In genomic region chr14:22112004-22112403, GRCh38 we compare ENCODE assay signal across 8 cellular contexts.
DNase-seq lines count a peak whose midpoint lies in the region; ATAC-seq, FAIRE-seq and TF ChIP-seq lines count a peak whose summit lies in the region.

No MANE protein-coding gene starts in this region.

- H3K4me3 ChIP-seq in GM12864 (ENCODE audit: low read depth, low read length): no peak overlapping the region
- H3K4me3 ChIP-seq in PC-3 (ENCODE audit: low read length): no peak overlapping the region
- no peak overlapping the region for H3K4me3 ChIP-seq in osteoblast (ENCODE audit: insufficient read depth, low read length)

- no peaks in the 10 kb centered on the region for H3F3A ChIP-seq in PC-3 (ENCODE audit: low read length, unreplicated experiment)

- TF ChIP-seq POLR2A in GM12892 (IDR thresholded peaks at IDR 0.05; ENCODE audit: low read depth, low read length): no peak

- H3K36me3 Mint-ChIP-seq in activated naive CD8-positive, alpha-beta T cell treated with anti-CD3 and anti-CD28 coated beads, Interleukin-2, amount 50 U/mL, for 24 hours (ENCODE audit: low read depth): no peaks in the 10 kb centered on the region

- no TSS peak for BruUV-seq in PC-3 (replicated peaks; lab: Mats Ljungman, UMichigan)

- H2AFZ ChIP-seq in PC-3 (ENCODE audit: low read length) (no peak overlapping the region), osteoblast (ENCODE audit: low read length) (no peak overlapping the region)

- no peaks in the 10 kb centered on the region for H3K9me3 Mint-ChIP-seq in activated naive CD8-positive, alpha-beta T cell treated with anti-CD3 and anti-CD28 coated beads, Interleukin-2, amount 50 U/mL, for 24 hours

- H3K4me1 Mint-ChIP-seq in activated naive CD8-positive, alpha-beta T cell treated with anti-CD3 and anti-CD28 coated beads, Interleukin-2, amount 50 U/mL, for 24 hours: peaks cover 19% of the 10 kb centered on the region

- no peaks in the 10 kb centered on the region for H3K9me2 ChIP-seq in PC-3 (replicated peaks; ENCODE audit: low read length)

- no peaks in the 10 kb centered on the region for H3K9me3 ChIP-seq in PC-3 (ENCODE audit: low read length)
- H3K9me3 ChIP-seq in osteoblast (ENCODE audit: low read depth, low read length): no peaks in the 10 kb centered on the region

- no peaks in the 10 kb centered on the region for H3K27me3 Mint-ChIP-seq in activated naive CD8-positive, alpha-beta T cell treated with anti-CD3 and anti-CD28 coated beads, Interleukin-2, amount 50 U/mL, for 24 hours

- FAIRE-seq in GM12892 (lab: Jason Lieb, UNC): no peak

- peak; percentile 70 for TF ChIP-seq CTCF in GM12864 (IDR thresholded peaks at IDR 0.05; ENCODE audit: low read depth, low read length, missing control alignments)
- peak; percentile 70 for TF ChIP-seq CTCF in PC-3 (conservative IDR thresholded peaks at IDR 0.05; ENCODE audit: low read depth, low read length)
- TF ChIP-seq CTCF in osteoblast (IDR thresholded peaks at IDR 0.05; ENCODE audit: extremely low read depth, low read depth, low read length): peak; percentile 59

- POLR2A ChIA-PET in PC-3 (lab: Charles Lee; ENCODE audit: unreplicated experiment): interaction anchor here (0.5 kb wide), 1 partner anchor 98 kb away, joined by 3 read pairs; no protein-coding TSS in a partner anchor

- H3K79me2 ChIP-seq in PC-3 (ENCODE audit: low read length) (no peaks in the 10 kb centered on the region), osteoblast (ENCODE audit: insufficient read depth, low read length) (no peaks in the 10 kb centered on the region)

- peaks cover 41% of the 10 kb centered on the region for H3K27me3 ChIP-seq in PC-3 (ENCODE audit: low read length)
- H3K27me3 ChIP-seq in osteoblast (ENCODE audit: insufficient read depth, low read length): no peaks in the 10 kb centered on the region

- no peak for DNase-seq in GM12864 (ENCODE audit: low read depth)
- peak; percentile 33 for DNase-seq in PC-3
- peak; percentile 41 for DNase-seq in activated naive CD8-positive, alpha-beta T cell treated with anti-CD3 and anti-CD28 coated beads, Interleukin-2, amount 50 U/mL, for 24 hours
- no peak for DNase-seq in osteoblast (ENCODE audit: insufficient read length, low spot score, missing footprints)
- DNase-seq in GM12892 (ENCODE audit: insufficient read length): no peak
- DNase-seq in NCI-H226: no peak

- H3K27ac ChIP-seq in PC-3 (ENCODE audit: low read length) (no peak overlapping the region), osteoblast (ENCODE audit: low read depth, low read length) (no peak overlapping the region)

- H4K20me1 ChIP-seq in PC-3 (ENCODE audit: low read length) (no peaks in the 10 kb centered on the region), osteoblast (ENCODE audit: insufficient read depth, low read length) (no peaks in the 10 kb centered on the region)

- no peaks in the 10 kb centered on the region for H3K36me3 ChIP-seq in PC-3 (ENCODE audit: low read depth, low read length)
- H3K36me3 ChIP-seq in osteoblast (ENCODE audit: insufficient read depth, low read length): no peaks in the 10 kb centered on the region

- H3K4me3 Mint-ChIP-seq in activated naive CD8-positive, alpha-beta T cell treated with anti-CD3 and anti-CD28 coated beads, Interleukin-2, amount 50 U/mL, for 24 hours: peak overlapping the region; percentile 69

- H3K4me1 ChIP-seq in PC-3 (ENCODE audit: insufficient read depth, low read length) (no peaks in the 10 kb centered on the region), osteoblast (ENCODE audit: insufficient read depth, low read length) (no peaks in the 10 kb centered on the region)

- ATAC-seq in PC-3: no peak
- no peak for ATAC-seq in activated naive CD8-positive, alpha-beta T cell treated with anti-CD3 and anti-CD28 coated beads, Interleukin-2, amount 50 U/mL, for 24 hours
- ATAC-seq in GM18868 (IDR thresholded peaks at IDR 0.05; ENCODE audit: unreplicated experiment): no peak
- no peak for ATAC-seq in GM19351 (IDR thresholded peaks at IDR 0.05; ENCODE audit: unreplicated experiment)

- intact Hi-C loops in PC-3 (cut with micrococcal nuclease): no loop called here

- CTCF ChIA-PET in PC-3 (lab: Charles Lee): no interaction called here

- H3K27ac Mint-ChIP-seq in activated naive CD8-positive, alpha-beta T cell treated with anti-CD3 and anti-CD28 coated beads, Interleukin-2, amount 50 U/mL, for 24 hours: peak overlapping the region; percentile 34

- H3K9ac ChIP-seq in PC-3 (ENCODE audit: low read length): no peak overlapping the region

- H3K4me2 ChIP-seq in PC-3 (ENCODE audit: low read length) (no peak overlapping the region), osteoblast (ENCODE audit: insufficient read depth, low read length) (no peak overlapping the region)

Comparison
In these comparisons a context has a peak if more than half of its experiments do, and no peak if none do; other contexts are left out.
1. DNase-seq: peak in PC-3 (single experiment) and activated naive CD8-positive, alpha-beta T cell treated with anti-CD3 and anti-CD28 coated beads, Interleukin-2, amount 50 U/mL, for 24 hours (single experiment); none in GM12864 (single experiment), osteoblast (single experiment), GM12892 (single experiment) and NCI-H226 (single experiment).
2. Peak in every context shown above with its lines, with median percentiles within 50 percentile points of each other: CTCF ChIP-seq.